10 cellular contexts compared by ENCODE assay signal in the genomic region with DNA sequence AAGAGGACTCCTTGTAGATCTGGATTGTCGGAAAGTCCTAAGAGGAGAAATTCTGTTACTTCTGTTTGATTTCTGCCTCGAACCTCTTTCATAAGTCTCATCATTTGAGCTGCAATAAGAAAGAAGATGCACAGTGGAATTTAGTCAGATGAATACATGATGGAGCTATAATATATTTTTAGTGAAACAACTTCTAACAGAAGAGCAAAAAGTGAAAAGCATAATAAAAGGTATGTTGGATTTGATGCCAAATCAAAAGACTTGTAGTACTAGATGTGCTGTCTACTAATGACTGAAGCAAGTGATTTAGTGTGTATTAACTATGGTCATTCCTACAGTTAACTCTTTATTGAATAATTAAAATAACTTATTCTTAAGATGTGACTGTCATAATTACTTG. TPM values are rescaled to one million over a fixed set of nuclear protein-coding genes. Genes with fewer than 3 reads are reported as not detected.
"Had no signal": no experiment of that assay in that cellular context is flagged by ENCODE, and none has a peak within 500 bp of the region (broad histone marks: within the 10 kb centered on the region; RNA-seq: fewer than 3 reads in every experiment).

A gene (minus strand): TSS at position 101 of the 400 bp plus-strand sequence. CDS start 0 bp downstream, at position 101.

- ATAC-seq: GM23338, HCT116 had no signal

- DNase-seq: GM23248, GOT3, H7, H9, HCEC 1CT, HFFc6 had no signal

- H3K4me3 Mint-ChIP-seq: GM23338, H9, HFFc6 had no signal

- H3K27ac Mint-ChIP-seq: GM23338, HFFc6 had no signal

- H3K4me1 Mint-ChIP-seq: GM23338, H9 had no signal

RNA-seq across cellular contexts. Expression of the gene that starts here (rescaled TPM):
- total RNA-seq: GM23248, GM23338, H1, H4, H7, H9, HFFc6 had no signal
